8 cellular contexts compared by ENCODE assay signal in the genomic region with DNA sequence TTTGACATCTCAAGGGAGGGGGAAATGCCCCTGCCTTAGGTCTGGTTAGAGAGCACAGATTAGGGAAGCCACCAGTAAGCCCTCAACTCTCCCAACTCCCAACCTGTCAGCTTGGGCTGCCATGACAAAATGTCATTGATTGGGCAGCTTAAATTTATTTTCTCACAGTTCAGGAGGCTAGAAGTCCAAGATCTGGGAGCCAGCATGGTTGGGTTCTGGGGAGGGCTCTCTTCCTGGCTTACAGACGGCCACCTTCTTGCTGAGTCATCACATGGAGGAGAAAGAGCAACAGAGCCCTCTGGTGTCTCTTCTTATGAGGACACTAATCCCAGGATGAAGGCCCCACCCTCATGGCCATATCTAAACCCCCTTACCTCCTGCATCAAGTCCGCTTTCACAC. TPM values are rescaled to one million over a fixed set of nuclear protein-coding genes. Genes with fewer than 3 reads are reported as not detected.
DNase-seq lines count a peak whose midpoint lies in the region; ATAC-seq and TF ChIP-seq lines count a peak whose summit lies in the region.

No MANE protein-coding gene starts in this region.

- H3K9me3 ChIP-seq in HEK293 (ENCODE audit: control insufficient read depth, insufficient read depth, low read depth, low read length): no peaks in the 10 kb centered on the region
- H3K9me3 ChIP-seq in SJCRH30 (replicated peaks): no peaks in the 10 kb centered on the region
- H3K9me3 ChIP-seq in mucosa of descending colon: peaks cover 4% of the 10 kb centered on the region

- H3K36me3 Mint-ChIP-seq in brain: peaks cover 9% of the 10 kb centered on the region
- peaks cover 11% of the 10 kb centered on the region for H3K36me3 Mint-ChIP-seq in glutamatergic neuron (ENCODE audit: unreplicated experiment)

- DNase-seq in COLO829 (ENCODE audit: low spot score): peak; percentile 51
- peak; percentile 51 to 77 for DNase-seq in SJCRH30
- peak in 1 of 3 donors; percentile 49 for DNase-seq in mucosa of descending colon
- no peak for DNase-seq in mesenteric fat pad (ENCODE audit: low spot score)
- no peak for DNase-seq in glutamatergic neuron
- no peak for DNase-seq in occipital lobe (lab: John Stamatoyannopoulos, UW)

- H3K27ac ChIP-seq in HEK293 (ENCODE audit: extremely low read depth, low read depth, low read length) (no peak overlapping the region), SJCRH30 (no peak overlapping the region)

- TF ChIP-seq CTCF in HEK293 (tag by site-specific recombination; IDR thresholded peaks at IDR 0.05) (peak; percentile 41; the same call in 1 of the 2 replicates), brain (conservative IDR thresholded peaks at IDR 0.05) (peak; percentile 53 to 66), mucosa of descending colon (IDR thresholded peaks at IDR 0.05) (no peak), glutamatergic neuron (IDR thresholded peaks at IDR 0.05; ENCODE audit: partially characterized antibody, unreplicated experiment) (no peak)

- H3K4me1 Mint-ChIP-seq in brain (peaks cover 47% of the 10 kb centered on the region), glutamatergic neuron (ENCODE audit: low read depth, unreplicated experiment) (peaks cover 14% of the 10 kb centered on the region)

- H3K27ac Mint-ChIP-seq in brain (peak overlapping the region in 2 of 5 experiments; percentile 49 to 54), glutamatergic neuron (ENCODE audit: unreplicated experiment) (no peak overlapping the region)

- H3K27me3 ChIP-seq in SJCRH30: no peaks in the 10 kb centered on the region

- H3K4me3 Mint-ChIP-seq in brain (no peak overlapping the region), glutamatergic neuron (ENCODE audit: unreplicated experiment) (no peak overlapping the region)

- H3K9me3 Mint-ChIP-seq in brain (peaks cover 0 to 6% (median 3%) of the 10 kb centered on the region in 5 experiments), glutamatergic neuron (ENCODE audit: unreplicated experiment) (peaks cover 21% of the 10 kb centered on the region)

- H3K4me3 ChIP-seq in HEK293 (ENCODE audit: low read depth, low read length) (no peak overlapping the region), SJCRH30 (no peak overlapping the region), mucosa of descending colon (no peak overlapping the region)

- H3K27me3 Mint-ChIP-seq in brain (peaks cover 14% of the 10 kb centered on the region), glutamatergic neuron (ENCODE audit: unreplicated experiment) (peaks cover 4% of the 10 kb centered on the region)

- CTCF ChIA-PET in HEK293 (lab: Yijun Ruan, JAX): interaction anchor here (0.6 to 8.1 kb wide), 25 partner anchors 12 to 937 kb away, joined by 3 to 220 read pairs (median 4); a partner anchor contains a TSS

- ATAC-seq in mucosa of descending colon: peak; percentile 48

- intact Hi-C loops in mucosa of descending colon (cut with DNase I, micrococcal nuclease): loop anchor here in 1 of 2 donors (10.0 kb wide), 1 partner anchor 76 kb away; no protein-coding TSS in a partner anchor

- H3K36me3 ChIP-seq in HEK293 (ENCODE audit: control insufficient read depth in 2 of 2, insufficient read depth in 1 of 2, low read length in 2 of 2) (no peaks in the 10 kb centered on the region), SJCRH30 (no peaks in the 10 kb centered on the region), mucosa of descending colon (ENCODE audit: low read depth) (no peaks in the 10 kb centered on the region)

- POLR2A ChIA-PET in HEK293 (lab: Yijun Ruan, JAX): no interaction called here

- H3K4me1 ChIP-seq in HEK293 (ENCODE audit: control insufficient read depth, insufficient read depth, low read length) (no peaks in the 10 kb centered on the region), SJCRH30 (peaks cover 3% of the 10 kb centered on the region; the same call in 1 of the 2 replicates), mucosa of descending colon (ENCODE audit: low read depth) (no peaks in the 10 kb centered on the region)

TF ChIP-seq in HEK293, 187 proteins besides CTCF, POLR2A, EP300 and RAD21 (continues in another document):
- TF ChIP-seq ZNF248 (tag by site-specific recombination; IDR thresholded peaks at IDR 0.05) (no peak), REPIN1 (tag by site-specific recombination; IDR thresholded peaks at IDR 0.05; ENCODE audit: low read depth) (no peak), ZNF555 (tag by site-specific recombination; conservative IDR thresholded peaks at IDR 0.05) (no peak), KLF16 (tag by site-specific recombination; IDR thresholded peaks at IDR 0.05) (no peak), ZBTB21 (tag by site-specific recombination; IDR thresholded peaks at IDR 0.05) (0 out of 2 replicates have a peak, but pooled peaks have one; percentile 30), ZBTB7A (tag by site-specific recombination; IDR thresholded peaks at IDR 0.05; ENCODE audit: low read depth) (no peak), ZNF48 (tag by site-specific recombination; IDR thresholded peaks at IDR 0.05) (no peak), TRIM28 (IDR thresholded peaks at IDR 0.05; ENCODE audit: borderline replicate concordance, low read length) (peak; percentile 84; the same call in 1 of the 2 replicates), HOXC10 (CRISPR knock-in tag; IDR thresholded peaks at IDR 0.05) (no peak), ZNF202 (tag by site-specific recombination; IDR thresholded peaks at IDR 0.05; ENCODE audit: borderline replicate concordance) (no peak), ZNF624 (tag by site-specific recombination; IDR thresholded peaks at IDR 0.05) (no peak), IKZF3 (tag by site-specific recombination; IDR thresholded peaks at IDR 0.05) (0 out of 2 replicates have a peak, but pooled peaks have one; percentile 18), OSR2 (tag by site-specific recombination; IDR thresholded peaks at IDR 0.05) (no peak), ZSCAN30 (tag by site-specific recombination; IDR thresholded peaks at IDR 0.05) (peak; percentile 70), ZIC2 (tag by site-specific recombination; IDR thresholded peaks at IDR 0.05) (no peak)
- TF ChIP-seq, protein P1, sequence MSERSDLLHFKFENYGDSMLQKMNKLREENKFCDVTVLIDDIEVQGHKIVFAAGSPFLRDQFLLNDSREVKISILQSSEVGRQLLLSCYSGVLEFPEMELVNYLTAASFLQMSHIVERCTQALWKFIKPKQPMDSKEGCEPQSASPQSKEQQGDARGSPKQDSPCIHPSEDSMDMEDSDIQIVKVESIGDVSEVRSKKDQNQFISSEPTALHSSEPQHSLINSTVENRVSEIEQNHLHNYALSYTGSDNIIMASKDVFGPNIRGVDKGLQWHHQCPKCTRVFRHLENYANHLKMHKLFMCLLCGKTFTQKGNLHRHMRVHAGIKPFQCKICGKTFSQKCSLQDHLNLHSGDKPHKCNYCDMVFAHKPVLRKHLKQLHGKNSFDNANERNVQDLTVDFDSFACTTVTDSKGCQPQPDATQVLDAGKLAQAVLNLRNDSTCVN (tag by site-specific recombination; optimal IDR thresholded peaks at IDR 0.05): no peak
- TF ChIP-seq, protein P2, sequence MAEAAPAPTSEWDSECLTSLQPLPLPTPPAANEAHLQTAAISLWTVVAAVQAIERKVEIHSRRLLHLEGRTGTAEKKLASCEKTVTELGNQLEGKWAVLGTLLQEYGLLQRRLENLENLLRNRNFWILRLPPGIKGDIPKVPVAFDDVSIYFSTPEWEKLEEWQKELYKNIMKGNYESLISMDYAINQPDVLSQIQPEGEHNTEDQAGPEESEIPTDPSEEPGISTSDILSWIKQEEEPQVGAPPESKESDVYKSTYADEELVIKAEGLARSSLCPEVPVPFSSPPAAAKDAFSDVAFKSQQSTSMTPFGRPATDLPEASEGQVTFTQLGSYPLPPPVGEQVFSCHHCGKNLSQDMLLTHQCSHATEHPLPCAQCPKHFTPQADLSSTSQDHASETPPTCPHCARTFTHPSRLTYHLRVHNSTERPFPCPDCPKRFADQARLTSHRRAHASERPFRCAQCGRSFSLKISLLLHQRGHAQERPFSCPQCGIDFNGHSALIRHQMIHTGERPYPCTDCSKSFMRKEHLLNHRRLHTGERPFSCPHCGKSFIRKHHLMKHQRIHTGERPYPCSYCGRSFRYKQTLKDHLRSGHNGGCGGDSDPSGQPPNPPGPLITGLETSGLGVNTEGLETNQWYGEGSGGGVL (tag by site-specific recombination; IDR thresholded peaks at IDR 0.05): no peak
- TF ChIP-seq, protein P3, sequence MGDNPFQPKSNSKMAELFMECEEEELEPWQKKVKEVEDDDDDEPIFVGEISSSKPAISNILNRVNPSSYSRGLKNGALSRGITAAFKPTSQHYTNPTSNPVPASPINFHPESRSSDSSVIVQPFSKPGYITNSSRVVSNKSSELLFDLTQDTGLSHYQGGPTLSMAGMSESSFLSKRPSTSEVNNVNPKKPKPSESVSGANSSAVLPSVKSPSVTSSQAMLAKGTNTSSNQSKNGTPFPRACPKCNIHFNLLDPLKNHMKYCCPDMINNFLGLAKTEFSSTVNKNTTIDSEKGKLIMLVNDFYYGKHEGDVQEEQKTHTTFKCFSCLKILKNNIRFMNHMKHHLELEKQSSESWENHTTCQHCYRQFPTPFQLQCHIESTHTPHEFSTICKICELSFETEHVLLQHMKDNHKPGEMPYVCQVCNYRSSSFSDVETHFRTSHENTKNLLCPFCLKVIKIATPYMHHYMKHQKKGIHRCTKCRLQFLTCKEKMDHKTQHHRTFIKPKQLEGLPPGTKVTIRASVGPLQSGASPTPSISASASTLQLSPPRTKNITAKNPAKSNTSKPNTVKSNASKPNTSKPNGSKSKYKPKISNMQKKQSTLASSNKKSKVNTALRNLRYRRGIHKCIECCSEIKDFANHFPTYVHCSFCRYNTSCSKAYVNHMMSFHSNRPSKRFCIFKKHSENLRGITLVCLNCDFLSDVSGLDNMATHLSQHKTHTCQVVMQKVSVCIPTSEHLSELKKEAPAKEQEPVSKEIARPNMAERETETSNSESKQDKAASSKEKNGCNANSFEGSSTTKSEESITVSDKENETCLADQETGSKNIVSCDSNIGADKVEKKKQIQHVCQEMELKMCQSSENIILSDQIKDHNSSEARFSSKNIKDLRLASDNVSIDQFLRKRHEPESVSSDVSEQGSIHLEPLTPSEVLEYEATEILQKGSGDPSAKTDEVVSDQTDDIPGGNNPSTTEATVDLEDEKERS (tag by site-specific recombination; IDR thresholded peaks at IDR 0.05): 0 out of 2 replicates have a peak, but pooled peaks have one; percentile 40

RNA-seq across cellular contexts. Expression of a gene that starts 24.2 kb away (rescaled TPM):
- 26.4 and 28.4 TPM in 2 replicates for total RNA-seq in SJCRH30 (2014; rRNA removed; shearing (Covaris generic))
- polyA plus RNA-seq in brain (ENCODE audit: insufficient read depth, low read depth, low replicate concordance): 34.1 TPM
- total RNA-seq in mucosa of descending colon (10 to 100 TPM; 17.0 to 26.6 (median 18.4) TPM), mesenteric fat pad (148 TPM), glutamatergic neuron (ENCODE audit: unreplicated experiment) (66.7 TPM), occipital lobe (40.2 TPM)

RNA-seq across cellular contexts. Expression of a gene that starts 25.6 kb away (rescaled TPM):
- 1.7 and 2.0 TPM in 2 replicates for total RNA-seq in SJCRH30 (2014; rRNA removed; shearing (Covaris generic))
- polyA plus RNA-seq in brain (ENCODE audit: insufficient read depth, low read depth, low replicate concordance): 5.6 TPM
- total RNA-seq in mucosa of descending colon (1 to 10 TPM; 4.0 to 6.9 (median 6.7) TPM), mesenteric fat pad (9.1 TPM), glutamatergic neuron (ENCODE audit: unreplicated experiment) (0.96 TPM), occipital lobe (1.9 TPM)

Comparison
In these comparisons a context has a peak if more than half of its experiments do, and no peak if none do; other contexts are left out.
1. DNase-seq: peak in COLO829 (single experiment) and SJCRH30 (2 of 2); none in mesenteric fat pad (single experiment), glutamatergic neuron (single experiment) and occipital lobe (single experiment).
2. CTCF ChIP-seq: peak in HEK293 (single experiment) and brain (2 of 2); none in mucosa of descending colon (single experiment) and glutamatergic neuron (single experiment).